8 cellular contexts compared by ENCODE assay signal in the genomic region with DNA sequence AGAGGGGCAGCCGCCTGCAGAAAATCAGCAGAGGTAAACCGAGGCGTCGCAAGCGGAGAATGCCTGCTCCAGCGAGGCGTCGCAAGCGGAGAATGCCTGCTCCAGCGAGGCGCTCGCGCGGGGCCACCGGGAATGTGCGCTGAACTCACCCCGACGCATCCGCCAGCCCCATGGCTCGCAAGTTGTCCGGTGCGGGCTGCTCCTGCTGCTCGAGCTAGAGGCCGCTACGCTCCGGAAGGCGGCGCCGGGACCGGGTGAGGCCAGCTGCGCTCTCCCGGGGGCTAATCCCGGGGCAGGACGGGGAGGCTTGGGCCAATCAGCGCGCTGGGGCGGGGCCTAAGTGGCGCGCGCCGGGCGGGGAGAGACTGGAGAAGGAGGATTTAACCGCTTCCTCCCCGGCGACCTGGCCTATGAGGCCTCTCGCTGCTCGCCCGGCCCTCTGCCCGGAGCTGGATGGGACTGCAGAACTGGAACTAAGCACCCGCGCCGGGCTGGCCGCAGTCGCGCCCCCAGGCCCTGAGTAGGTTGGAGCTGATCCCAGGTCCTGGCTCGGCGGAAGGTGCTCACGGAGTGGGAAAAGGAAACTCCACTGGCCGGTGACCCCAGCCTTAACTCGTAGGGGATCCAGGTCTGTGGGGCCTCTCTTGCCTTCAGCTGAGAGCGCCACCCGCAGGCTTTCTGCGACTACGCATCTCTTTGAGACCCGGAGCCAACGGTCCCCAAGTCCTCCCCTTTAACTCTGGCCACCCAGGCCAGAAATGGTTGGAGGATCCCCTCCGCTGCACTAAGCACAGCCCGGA. TPM values are rescaled to one million over a fixed set of nuclear protein-coding genes. Genes with fewer than 3 reads are reported as not detected.
DNase-seq lines count a peak whose midpoint lies in the region; ATAC-seq and TF ChIP-seq lines count a peak whose summit lies in the region.

A gene with protein sequence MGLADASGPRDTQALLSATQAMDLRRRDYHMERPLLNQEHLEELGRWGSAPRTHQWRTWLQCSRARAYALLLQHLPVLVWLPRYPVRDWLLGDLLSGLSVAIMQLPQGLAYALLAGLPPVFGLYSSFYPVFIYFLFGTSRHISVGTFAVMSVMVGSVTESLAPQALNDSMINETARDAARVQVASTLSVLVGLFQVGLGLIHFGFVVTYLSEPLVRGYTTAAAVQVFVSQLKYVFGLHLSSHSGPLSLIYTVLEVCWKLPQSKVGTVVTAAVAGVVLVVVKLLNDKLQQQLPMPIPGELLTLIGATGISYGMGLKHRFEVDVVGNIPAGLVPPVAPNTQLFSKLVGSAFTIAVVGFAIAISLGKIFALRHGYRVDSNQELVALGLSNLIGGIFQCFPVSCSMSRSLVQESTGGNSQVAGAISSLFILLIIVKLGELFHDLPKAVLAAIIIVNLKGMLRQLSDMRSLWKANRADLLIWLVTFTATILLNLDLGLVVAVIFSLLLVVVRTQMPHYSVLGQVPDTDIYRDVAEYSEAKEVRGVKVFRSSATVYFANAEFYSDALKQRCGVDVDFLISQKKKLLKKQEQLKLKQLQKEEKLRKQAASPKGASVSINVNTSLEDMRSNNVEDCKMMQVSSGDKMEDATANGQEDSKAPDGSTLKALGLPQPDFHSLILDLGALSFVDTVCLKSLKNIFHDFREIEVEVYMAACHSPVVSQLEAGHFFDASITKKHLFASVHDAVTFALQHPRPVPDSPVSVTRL (minus strand): TSS at position 240 of the 800 bp plus-strand sequence. CDS start 68 bp downstream, at position 172.

- TF ChIP-seq CTCF in osteoblast (IDR thresholded peaks at IDR 0.05; ENCODE audit: extremely low read depth, low read depth, low read length) (peak; percentile 64), thoracic aorta (IDR thresholded peaks at IDR 0.05) (peak; percentile 29)

- H3K9me3 ChIP-seq in osteoblast (ENCODE audit: low read depth, low read length): no peaks in the 10 kb centered on the region
- no peaks in the 10 kb centered on the region for H3K9me3 ChIP-seq in thoracic aorta

- DNase-seq in NCI-H1092 treated with DMSO at 0.1 percent for 48 hours (lab: John Stamatoyannopoulos, UW) (peak; percentile 81), SKM-1 (lab: John Stamatoyannopoulos, UW; ENCODE audit: unreplicated experiment) (peak; percentile 98), glomerular visceral epithelial cell (ENCODE audit: extremely low spot score) (peak; percentile 95), osteoblast (ENCODE audit: insufficient read length, low spot score, missing footprints) (peak; percentile 100), thoracic aorta (ENCODE audit: low spot score) (peak; percentile 89)
- DNase-seq in activated naive CD4-positive, alpha-beta T cell treated with anti-CD3 and anti-CD28 coated beads, Interleukin-2, amount 50 U/mL, for 72 hours (ENCODE audit: low spot score in 2 of 2): peak; percentile 96 to 97

- H4K20me1 ChIP-seq in osteoblast (ENCODE audit: insufficient read depth, low read length): peaks cover 19% of the 10 kb centered on the region

- peak within 1 kb of the TSS; percentile 72 to 83 for H3K27ac Mint-ChIP-seq in activated naive CD4-positive, alpha-beta T cell treated with anti-CD3 and anti-CD28 coated beads, Interleukin-2, amount 50 U/mL, for 72 hours

- peak within 1 kb of the TSS; percentile 72 for H3K27ac ChIP-seq in osteoblast (ENCODE audit: low read depth, low read length)
- H3K27ac ChIP-seq in thoracic aorta: peak within 1 kb of the TSS; percentile 84 to 85

- H3K4me3 ChIP-seq in osteoblast (ENCODE audit: insufficient read depth, low read length): peak within 1 kb of the TSS; percentile 94
- peak within 1 kb of the TSS; percentile 93 for H3K4me3 ChIP-seq in thoracic aorta

- no peaks in the 10 kb centered on the region for H3K9me3 Mint-ChIP-seq in activated naive CD4-positive, alpha-beta T cell treated with anti-CD3 and anti-CD28 coated beads, Interleukin-2, amount 50 U/mL, for 72 hours

- H3K4me2 ChIP-seq in osteoblast (ENCODE audit: insufficient read depth, low read length): peak within 1 kb of the TSS; percentile 96

- H3K27me3 ChIP-seq in osteoblast (ENCODE audit: insufficient read depth, low read length) (no peaks in the 10 kb centered on the region), thoracic aorta (replicated peaks; ENCODE audit: insufficient read depth) (no peaks in the 10 kb centered on the region)

- peaks cover 0 to 5% of the 10 kb centered on the region in 2 donors for H3K36me3 Mint-ChIP-seq in activated naive CD4-positive, alpha-beta T cell treated with anti-CD3 and anti-CD28 coated beads, Interleukin-2, amount 50 U/mL, for 72 hours

- peak; percentile 30 for TF ChIP-seq POLR2A in GM10847 (IDR thresholded peaks at IDR 0.05; ENCODE audit: extremely low read depth, insufficient read length)

- H3K4me1 ChIP-seq in osteoblast (ENCODE audit: insufficient read depth, low read length): peaks cover 16% of the 10 kb centered on the region
- H3K4me1 ChIP-seq in thoracic aorta (ENCODE audit: control insufficient read depth in 1 of 2, low read depth in 2 of 2): peaks cover 15 to 34% of the 10 kb centered on the region in 2 donors

- peaks cover 21% of the 10 kb centered on the region for H3K79me2 ChIP-seq in osteoblast (ENCODE audit: insufficient read depth, low read length)

- ATAC-seq in HG02623 (IDR thresholded peaks at IDR 0.05; ENCODE audit: unreplicated experiment) (peak; percentile 85), thoracic aorta (ENCODE audit: insufficient number of reproducible peaks, low FRiP score, low read depth) (peak; percentile 90)
- peak; percentile 97 for ATAC-seq in activated naive CD4-positive, alpha-beta T cell treated with anti-CD3 and anti-CD28 coated beads, Interleukin-2, amount 50 U/mL, for 72 hours

- H2AFZ ChIP-seq in osteoblast (ENCODE audit: low read length): peak within 1 kb of the TSS; percentile 96

- H3K36me3 ChIP-seq in osteoblast (ENCODE audit: insufficient read depth, low read length) (peaks cover 16% of the 10 kb centered on the region), thoracic aorta (peaks cover 27% of the 10 kb centered on the region)

RNA-seq across cellular contexts. Expression of the gene that starts here (rescaled TPM):
- total RNA-seq in activated naive CD4-positive, alpha-beta T cell treated with anti-CD3 and anti-CD28 coated beads, Interleukin-2, amount 50 U/mL, for 72 hours: 100 to 1,000 TPM in 1 of 2 donors, 10 to 100 TPM in 1; 38.3 to 110 TPM
- total RNA-seq in osteoblast (26.2 and 30.8 TPM in 2 replicates), thoracic aorta (100 to 1,000 TPM in 1 of 2 donors, 10 to 100 TPM in 1; 93.9 to 102 TPM)

Comparison
In these comparisons a context has a peak if more than half of its experiments do, and no peak if none do; other contexts are left out.
1. Peak in every context shown above with its lines: DNase-seq, ATAC-seq, H3K4me3 ChIP-seq and H3K27ac ChIP-seq.